In the genomic region with DNA sequence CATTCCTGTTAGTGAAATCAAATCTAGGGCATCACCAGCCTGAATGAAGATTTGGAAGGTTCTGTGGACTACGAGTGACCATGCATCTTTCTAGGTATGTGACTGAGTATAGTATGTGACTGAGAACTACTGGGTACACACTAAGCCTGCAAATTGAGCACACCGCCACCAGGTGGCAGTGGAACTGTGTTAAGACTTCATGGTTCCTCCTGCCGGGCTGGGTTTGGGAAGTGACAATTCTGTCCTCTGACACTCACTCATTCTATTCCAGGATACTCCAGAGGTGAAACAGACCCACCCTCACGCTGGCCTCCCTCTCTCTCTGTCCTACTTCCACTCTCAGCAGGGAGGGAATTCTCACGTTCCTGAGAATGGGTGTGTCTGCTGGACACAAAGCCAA, we compare ENCODE assay signal across 9 cellular contexts.
DNase-seq lines count a peak whose midpoint lies in the region; ATAC-seq lines count a peak whose summit lies in the region.
"Had no signal": no experiment of that assay in that cellular context is flagged by ENCODE, and none has a peak within 500 bp of the region (broad histone marks: within the 10 kb centered on the region; RNA-seq: fewer than 3 reads in every experiment).

No MANE protein-coding gene starts in this region.

- no peak overlapping the region for H3K27ac ChIP-seq in naive thymus-derived CD4-positive, alpha-beta T cell (ENCODE audit: low read depth, low read length)
- no peak overlapping the region for H3K27ac ChIP-seq in caudate nucleus (ENCODE audit: low read depth, low read length)
- H3K27ac ChIP-seq: BLaER1 treated with 17β-estradiol and CSF1 and Interleukin-3, amounts not matched to agents 10 nM and 100 nM had no signal

- no peak overlapping the region for H3K4me3 ChIP-seq in naive thymus-derived CD4-positive, alpha-beta T cell (ENCODE audit: low read length)
- H3K4me3 ChIP-seq: BLaER1 treated with 17β-estradiol and CSF1 and Interleukin-3, amounts not matched to agents 10 nM and 100 nM had no signal

- CTCF ChIA-PET in naive thymus-derived CD4-positive, alpha-beta T cell (lab: Charles Lee), result interaction anchor here (0.7 kb wide), 1 partner anchor 279 kb away, joined by 3 read pairs; no protein-coding TSS in a partner anchor

- no peaks in the 10 kb centered on the region for H3K9me3 Mint-ChIP-seq in activated naive CD8-positive, alpha-beta T cell treated with anti-CD3 and anti-CD28 coated beads, Interleukin-2, amount 10 ng/mL, durations not matched to agents 7 days and 5 days
- peaks cover 0 to 7% (median 0%) of the 10 kb centered on the region in 11 donors for H3K9me3 Mint-ChIP-seq in naive thymus-derived CD4-positive, alpha-beta T cell
- no peaks in the 10 kb centered on the region for H3K9me3 Mint-ChIP-seq in activated T-helper 2 cell treated with anti-CD3 and anti-CD28 coated beads, Interferon-gamma antibody, Interleukin-2, Interleukin-4, amounts not matched to agents 10 μg/mL and 5 μg/mL and 100 μg/mL, durations not matched to agents 14 hours and 24 hours and 36 hours

- H3K27me3 Mint-ChIP-seq in activated naive CD8-positive, alpha-beta T cell treated with anti-CD3 and anti-CD28 coated beads, Interleukin-2, amount 10 ng/mL, durations not matched to agents 7 days and 5 days, result no peaks in the 10 kb centered on the region
- no peaks in the 10 kb centered on the region for H3K27me3 Mint-ChIP-seq in naive thymus-derived CD4-positive, alpha-beta T cell
- H3K27me3 Mint-ChIP-seq in activated T-helper 2 cell treated with anti-CD3 and anti-CD28 coated beads, Interferon-gamma antibody, Interleukin-2, Interleukin-4, amounts not matched to agents 10 μg/mL and 5 μg/mL and 100 μg/mL, durations not matched to agents 14 hours and 24 hours and 36 hours (ENCODE audit: low read depth), result no peaks in the 10 kb centered on the region

- POLR2A ChIA-PET in activated naive CD8-positive, alpha-beta T cell treated with anti-CD3 and anti-CD28 coated beads, Interleukin-2, amount 10 ng/mL, durations not matched to agents 7 days and 5 days (lab: Charles Lee), result no interaction called here
- POLR2A ChIA-PET in naive thymus-derived CD4-positive, alpha-beta T cell (lab: Charles Lee), result no interaction called here

- no peaks in the 10 kb centered on the region for H3K4me1 Mint-ChIP-seq in activated naive CD8-positive, alpha-beta T cell treated with anti-CD3 and anti-CD28 coated beads, Interleukin-2, amount 10 ng/mL, durations not matched to agents 7 days and 5 days
- H3K4me1 Mint-ChIP-seq in naive thymus-derived CD4-positive, alpha-beta T cell, result no peaks in the 10 kb centered on the region
- H3K4me1 Mint-ChIP-seq in activated T-helper 2 cell treated with anti-CD3 and anti-CD28 coated beads, Interferon-gamma antibody, Interleukin-2, Interleukin-4, amounts not matched to agents 10 μg/mL and 5 μg/mL and 100 μg/mL, durations not matched to agents 14 hours and 24 hours and 36 hours (ENCODE audit: low read depth), result no peaks in the 10 kb centered on the region

- no peak for ATAC-seq in activated naive CD8-positive, alpha-beta T cell treated with anti-CD3 and anti-CD28 coated beads, Interleukin-2, amount 10 ng/mL, durations not matched to agents 7 days and 5 days (ENCODE audit: low read depth)
- peak; percentile 68 for ATAC-seq in naive thymus-derived CD4-positive, alpha-beta T cell
- no peak for ATAC-seq in HG02973 (IDR thresholded peaks at IDR 0.05; ENCODE audit: unreplicated experiment)

- intact Hi-C loops in naive thymus-derived CD4-positive, alpha-beta T cell (cut with micrococcal nuclease), result no loop called here
- intact Hi-C loops in activated T-helper 2 cell treated with anti-CD3 and anti-CD28 coated beads, Interferon-gamma antibody, Interleukin-2, Interleukin-4, amounts not matched to agents 10 μg/mL and 5 μg/mL and 100 μg/mL, durations not matched to agents 14 hours and 24 hours and 36 hours (cut with micrococcal nuclease), result loop anchor here (2.0 kb wide), 1 partner anchor 58 kb away; no protein-coding TSS in a partner anchor

- H3K36me3 ChIP-seq in naive thymus-derived CD4-positive, alpha-beta T cell (ENCODE audit: control insufficient read depth in 2 of 3, insufficient read depth in 3 of 3, low read length in 3 of 3), result no peaks in the 10 kb centered on the region
- H3K36me3 ChIP-seq: BLaER1 treated with 17β-estradiol and CSF1 and Interleukin-3, amounts not matched to agents 10 nM and 100 nM had no signal

- no peak overlapping the region for H3K4me3 Mint-ChIP-seq in activated naive CD8-positive, alpha-beta T cell treated with anti-CD3 and anti-CD28 coated beads, Interleukin-2, amount 10 ng/mL, durations not matched to agents 7 days and 5 days
- no peak overlapping the region for H3K4me3 Mint-ChIP-seq in naive thymus-derived CD4-positive, alpha-beta T cell
- no peak overlapping the region for H3K4me3 Mint-ChIP-seq in activated T-helper 2 cell treated with anti-CD3 and anti-CD28 coated beads, Interferon-gamma antibody, Interleukin-2, Interleukin-4, amounts not matched to agents 10 μg/mL and 5 μg/mL and 100 μg/mL, durations not matched to agents 14 hours and 24 hours and 36 hours (ENCODE audit: low read depth)

- H3K4me1 ChIP-seq in naive thymus-derived CD4-positive, alpha-beta T cell (ENCODE audit: control insufficient read depth in 2 of 2, insufficient read depth in 2 of 2, low read length in 2 of 2), result no peaks in the 10 kb centered on the region
- H3K4me1 ChIP-seq: BLaER1 treated with 17β-estradiol and CSF1 and Interleukin-3, amounts not matched to agents 10 nM and 100 nM had no signal

- H3K9me3 ChIP-seq in naive thymus-derived CD4-positive, alpha-beta T cell (ENCODE audit: control insufficient read depth in 2 of 3, low read length in 3 of 3), result no peaks in the 10 kb centered on the region

- H3K27ac Mint-ChIP-seq in activated naive CD8-positive, alpha-beta T cell treated with anti-CD3 and anti-CD28 coated beads, Interleukin-2, amount 10 ng/mL, durations not matched to agents 7 days and 5 days, result no peak overlapping the region
- no peak overlapping the region for H3K27ac Mint-ChIP-seq in naive thymus-derived CD4-positive, alpha-beta T cell
- H3K27ac Mint-ChIP-seq in activated T-helper 2 cell treated with anti-CD3 and anti-CD28 coated beads, Interferon-gamma antibody, Interleukin-2, Interleukin-4, amounts not matched to agents 10 μg/mL and 5 μg/mL and 100 μg/mL, durations not matched to agents 14 hours and 24 hours and 36 hours, result no peak overlapping the region

- H3K36me3 Mint-ChIP-seq in activated naive CD8-positive, alpha-beta T cell treated with anti-CD3 and anti-CD28 coated beads, Interleukin-2, amount 10 ng/mL, durations not matched to agents 7 days and 5 days, result no peaks in the 10 kb centered on the region
- H3K36me3 Mint-ChIP-seq in naive thymus-derived CD4-positive, alpha-beta T cell, result no peaks in the 10 kb centered on the region
- no peaks in the 10 kb centered on the region for H3K36me3 Mint-ChIP-seq in activated T-helper 2 cell treated with anti-CD3 and anti-CD28 coated beads, Interferon-gamma antibody, Interleukin-2, Interleukin-4, amounts not matched to agents 10 μg/mL and 5 μg/mL and 100 μg/mL, durations not matched to agents 14 hours and 24 hours and 36 hours (ENCODE audit: low read depth)

- H3K27me3 ChIP-seq in naive thymus-derived CD4-positive, alpha-beta T cell (ENCODE audit: control insufficient read depth in 2 of 2, insufficient read depth in 2 of 2, low read length in 2 of 2), result no peaks in the 10 kb centered on the region
- H3K27me3 ChIP-seq: BLaER1 treated with 17β-estradiol and CSF1 and Interleukin-3, amounts not matched to agents 10 nM and 100 nM had no signal

- peak; percentile 47 for DNase-seq in NCI-H748 (lab: John Stamatoyannopoulos, UW; ENCODE audit: unreplicated experiment)
- DNase-seq in NCI-H748 treated with DMSO at 0.1 percent for 48 hours (lab: John Stamatoyannopoulos, UW), result no peak
- DNase-seq in NCI-H187 treated with DMSO at 0.1 percent for 48 hours (lab: John Stamatoyannopoulos, UW), result peak; percentile 61
- DNase-seq in activated naive CD8-positive, alpha-beta T cell treated with anti-CD3 and anti-CD28 coated beads, Interleukin-2, amount 10 ng/mL, durations not matched to agents 7 days and 5 days, result peak; percentile 42
- peak in 1 of 9 donors; percentile 42 for DNase-seq in naive thymus-derived CD4-positive, alpha-beta T cell
- DNase-seq in caudate nucleus (lab: John Stamatoyannopoulos, UW), result no peak
- no peak for DNase-seq in activated T-helper 2 cell treated with anti-CD3 and anti-CD28 coated beads, Interferon-gamma antibody, Interleukin-2, Interleukin-4, amounts not matched to agents 10 μg/mL and 5 μg/mL and 100 μg/mL, durations not matched to agents 14 hours and 24 hours and 36 hours (ENCODE audit: low spot score)

Comparison
In these comparisons a context has a peak if more than half of its experiments do, and no peak if none do; other contexts are left out.
1. DNase-seq: peak in NCI-H748 (single experiment), NCI-H187 treated with DMSO at 0.1 percent for 48 hours (single experiment) and activated naive CD8-positive, alpha-beta T cell treated with anti-CD3 and anti-CD28 coated beads, Interleukin-2, amount 10 ng/mL, durations not matched to agents 7 days and 5 days (single experiment); none in NCI-H748 treated with DMSO at 0.1 percent for 48 hours (single experiment), caudate nucleus (0 of 61) and activated T-helper 2 cell treated with anti-CD3 and anti-CD28 coated beads, Interferon-gamma antibody, Interleukin-2, Interleukin-4, amounts not matched to agents 10 μg/mL and 5 μg/mL and 100 μg/mL, durations not matched to agents 14 hours and 24 hours and 36 hours (single experiment).